ENCODE assay signal across 1 cellular context in the genomic region with DNA sequence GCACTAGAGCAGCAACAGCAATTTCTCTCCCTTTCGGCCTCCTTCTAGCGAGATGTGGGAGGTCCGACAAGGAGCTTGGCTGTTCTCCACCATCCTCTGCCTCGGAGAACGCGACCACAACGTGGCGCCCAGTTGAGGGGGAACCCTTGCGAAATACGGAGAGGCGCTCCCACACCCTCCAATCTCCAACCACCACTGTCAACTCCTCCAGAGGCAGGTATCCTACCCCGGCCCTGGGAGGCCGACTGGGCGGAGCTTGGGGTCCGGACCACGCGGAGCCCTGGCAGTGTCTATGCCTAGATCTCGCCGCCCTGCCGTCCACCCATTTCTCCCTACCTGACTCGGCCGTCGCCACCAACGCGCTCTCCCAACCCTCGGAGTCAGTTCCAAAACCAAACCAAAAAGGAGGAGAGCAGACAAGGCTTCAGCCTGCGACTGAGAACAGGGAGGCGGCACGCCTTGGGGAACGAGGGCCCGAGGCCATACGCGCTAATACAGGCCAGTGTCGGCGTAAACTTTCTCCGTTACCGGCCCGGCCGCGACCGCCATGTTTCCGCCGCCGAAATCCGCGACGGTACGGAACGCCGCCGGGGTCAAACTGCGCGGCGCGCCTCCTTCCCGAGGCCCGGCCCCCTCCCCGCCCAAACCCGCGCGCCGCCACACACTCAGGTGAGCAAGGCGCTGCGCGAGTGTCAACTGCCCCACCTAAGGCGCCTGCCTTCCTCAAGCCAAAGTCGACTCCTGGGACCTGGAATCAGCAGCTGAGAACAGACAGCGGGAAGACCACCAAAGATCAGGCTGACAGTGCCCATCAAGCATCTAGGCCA.
A peak's percentile ranks its signal among the peaks of the same experiment; 100 is the strongest.
TF ChIP-seq lines count a peak whose summit lies in the region.

A gene with protein sequence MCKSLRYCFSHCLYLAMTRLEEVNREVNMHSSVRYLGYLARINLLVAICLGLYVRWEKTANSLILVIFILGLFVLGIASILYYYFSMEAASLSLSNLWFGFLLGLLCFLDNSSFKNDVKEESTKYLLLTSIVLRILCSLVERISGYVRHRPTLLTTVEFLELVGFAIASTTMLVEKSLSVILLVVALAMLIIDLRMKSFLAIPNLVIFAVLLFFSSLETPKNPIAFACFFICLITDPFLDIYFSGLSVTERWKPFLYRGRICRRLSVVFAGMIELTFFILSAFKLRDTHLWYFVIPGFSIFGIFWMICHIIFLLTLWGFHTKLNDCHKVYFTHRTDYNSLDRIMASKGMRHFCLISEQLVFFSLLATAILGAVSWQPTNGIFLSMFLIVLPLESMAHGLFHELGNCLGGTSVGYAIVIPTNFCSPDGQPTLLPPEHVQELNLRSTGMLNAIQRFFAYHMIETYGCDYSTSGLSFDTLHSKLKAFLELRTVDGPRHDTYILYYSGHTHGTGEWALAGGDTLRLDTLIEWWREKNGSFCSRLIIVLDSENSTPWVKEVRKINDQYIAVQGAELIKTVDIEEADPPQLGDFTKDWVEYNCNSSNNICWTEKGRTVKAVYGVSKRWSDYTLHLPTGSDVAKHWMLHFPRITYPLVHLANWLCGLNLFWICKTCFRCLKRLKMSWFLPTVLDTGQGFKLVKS (minus strand): TSS at position 570 of the 827 bp plus-strand sequence. CDS start 5,568 bp downstream, outside the sequence.

TF ChIP-seq in K562, 482 proteins besides CTCF, POLR2A, EP300 and RAD21 (continued from another document and continues in another):
- TF ChIP-seq, protein P1, sequence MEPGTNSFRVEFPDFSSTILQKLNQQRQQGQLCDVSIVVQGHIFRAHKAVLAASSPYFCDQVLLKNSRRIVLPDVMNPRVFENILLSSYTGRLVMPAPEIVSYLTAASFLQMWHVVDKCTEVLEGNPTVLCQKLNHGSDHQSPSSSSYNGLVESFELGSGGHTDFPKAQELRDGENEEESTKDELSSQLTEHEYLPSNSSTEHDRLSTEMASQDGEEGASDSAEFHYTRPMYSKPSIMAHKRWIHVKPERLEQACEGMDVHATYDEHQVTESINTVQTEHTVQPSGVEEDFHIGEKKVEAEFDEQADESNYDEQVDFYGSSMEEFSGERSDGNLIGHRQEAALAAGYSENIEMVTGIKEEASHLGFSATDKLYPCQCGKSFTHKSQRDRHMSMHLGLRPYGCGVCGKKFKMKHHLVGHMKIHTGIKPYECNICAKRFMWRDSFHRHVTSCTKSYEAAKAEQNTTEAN (CRISPR knock-in tag; IDR thresholded peaks at IDR 0.05), result peak; percentile 93
- TF ChIP-seq NCOA4 (IDR thresholded peaks at IDR 0.05; ENCODE audit: partially characterized antibody) (no peak), ZBTB17 (CRISPR knock-in tag; IDR thresholded peaks at IDR 0.05) (peak; percentile 84), MBD2 (IDR thresholded peaks at IDR 0.05; ENCODE audit: borderline replicate concordance, low read depth) (peak; percentile 41; the same call in 1 of the 2 replicates), ZNF41 (CRISPR knock-in tag; conservative IDR thresholded peaks at IDR 0.05) (peak; percentile 62; the same call in 1 of the 2 replicates), MCM7 (IDR thresholded peaks at IDR 0.05) (no peak), EWSR1 (IDR thresholded peaks at IDR 0.05; ENCODE audit: borderline replicate concordance, low read depth, partially characterized antibody) (no peak), SAP30 (IDR thresholded peaks at IDR 0.05; ENCODE audit: borderline replicate concordance, insufficient read depth, low read depth, low read length, poor library complexity, severe bottlenecking) (peak; percentile 57), KAT7 (CRISPR knock-in tag; IDR thresholded peaks at IDR 0.05; ENCODE audit: borderline replicate concordance) (peak; percentile 100), RCOR1 (IDR thresholded peaks at IDR 0.05; ENCODE audit: borderline replicate concordance in 1 of 2, low read depth in 2 of 2, low read length in 2 of 2) (peak; percentile 62 to 73; a peak in 3 of 4 replicates), PRPF4 (IDR thresholded peaks at IDR 0.05; ENCODE audit: insufficient read depth, low read depth, low read length, poor library complexity, severe bottlenecking) (peak; percentile 48), NUFIP1 (IDR thresholded peaks at IDR 0.05; ENCODE audit: partially characterized antibody) (no peak), MCM2 (IDR thresholded peaks at IDR 0.05; ENCODE audit: low read depth) (no peak), ETV5 (CRISPR knock-in tag; IDR thresholded peaks at IDR 0.05; ENCODE audit: low read depth) (peak; percentile 69; the same call in 1 of the 2 replicates), PURB (CRISPR knock-in tag; IDR thresholded peaks at IDR 0.05; ENCODE audit: low read depth) (no peak), FOXK1 (CRISPR knock-in tag; IDR thresholded peaks at IDR 0.05; ENCODE audit: borderline replicate concordance) (peak; percentile 99), RBM15 (IDR thresholded peaks at IDR 0.05; ENCODE audit: insufficient read depth, low read length) (no peak), POLR2G (IDR thresholded peaks at IDR 0.05; ENCODE audit: low read depth, low read length) (peak; percentile 99), CREB1 (IDR thresholded peaks at IDR 0.05) (peak; percentile 64), CREB1 (CRISPR knock-in tag; IDR thresholded peaks at IDR 0.05) (peak; percentile 61; the same call in 1 of the 2 replicates), NFIC (IDR thresholded peaks at IDR 0.05) (peak; percentile 92)
- TF ChIP-seq, protein P2, sequence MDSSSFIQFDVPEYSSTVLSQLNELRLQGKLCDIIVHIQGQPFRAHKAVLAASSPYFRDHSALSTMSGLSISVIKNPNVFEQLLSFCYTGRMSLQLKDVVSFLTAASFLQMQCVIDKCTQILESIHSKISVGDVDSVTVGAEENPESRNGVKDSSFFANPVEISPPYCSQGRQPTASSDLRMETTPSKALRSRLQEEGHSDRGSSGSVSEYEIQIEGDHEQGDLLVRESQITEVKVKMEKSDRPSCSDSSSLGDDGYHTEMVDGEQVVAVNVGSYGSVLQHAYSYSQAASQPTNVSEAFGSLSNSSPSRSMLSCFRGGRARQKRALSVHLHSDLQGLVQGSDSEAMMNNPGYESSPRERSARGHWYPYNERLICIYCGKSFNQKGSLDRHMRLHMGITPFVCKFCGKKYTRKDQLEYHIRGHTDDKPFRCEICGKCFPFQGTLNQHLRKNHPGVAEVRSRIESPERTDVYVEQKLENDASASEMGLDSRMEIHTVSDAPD (CRISPR knock-in tag; IDR thresholded peaks at IDR 0.05), result no peak
- TF ChIP-seq, protein P3, sequence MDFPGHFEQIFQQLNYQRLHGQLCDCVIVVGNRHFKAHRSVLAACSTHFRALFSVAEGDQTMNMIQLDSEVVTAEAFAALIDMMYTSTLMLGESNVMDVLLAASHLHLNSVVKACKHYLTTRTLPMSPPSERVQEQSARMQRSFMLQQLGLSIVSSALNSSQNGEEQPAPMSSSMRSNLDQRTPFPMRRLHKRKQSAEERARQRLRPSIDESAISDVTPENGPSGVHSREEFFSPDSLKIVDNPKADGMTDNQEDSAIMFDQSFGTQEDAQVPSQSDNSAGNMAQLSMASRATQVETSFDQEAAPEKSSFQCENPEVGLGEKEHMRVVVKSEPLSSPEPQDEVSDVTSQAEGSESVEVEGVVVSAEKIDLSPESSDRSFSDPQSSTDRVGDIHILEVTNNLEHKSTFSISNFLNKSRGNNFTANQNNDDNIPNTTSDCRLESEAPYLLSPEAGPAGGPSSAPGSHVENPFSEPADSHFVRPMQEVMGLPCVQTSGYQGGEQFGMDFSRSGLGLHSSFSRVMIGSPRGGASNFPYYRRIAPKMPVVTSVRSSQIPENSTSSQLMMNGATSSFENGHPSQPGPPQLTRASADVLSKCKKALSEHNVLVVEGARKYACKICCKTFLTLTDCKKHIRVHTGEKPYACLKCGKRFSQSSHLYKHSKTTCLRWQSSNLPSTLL (IDR thresholded peaks at IDR 0.05), result peak; percentile 90
- TF ChIP-seq, protein P4, sequence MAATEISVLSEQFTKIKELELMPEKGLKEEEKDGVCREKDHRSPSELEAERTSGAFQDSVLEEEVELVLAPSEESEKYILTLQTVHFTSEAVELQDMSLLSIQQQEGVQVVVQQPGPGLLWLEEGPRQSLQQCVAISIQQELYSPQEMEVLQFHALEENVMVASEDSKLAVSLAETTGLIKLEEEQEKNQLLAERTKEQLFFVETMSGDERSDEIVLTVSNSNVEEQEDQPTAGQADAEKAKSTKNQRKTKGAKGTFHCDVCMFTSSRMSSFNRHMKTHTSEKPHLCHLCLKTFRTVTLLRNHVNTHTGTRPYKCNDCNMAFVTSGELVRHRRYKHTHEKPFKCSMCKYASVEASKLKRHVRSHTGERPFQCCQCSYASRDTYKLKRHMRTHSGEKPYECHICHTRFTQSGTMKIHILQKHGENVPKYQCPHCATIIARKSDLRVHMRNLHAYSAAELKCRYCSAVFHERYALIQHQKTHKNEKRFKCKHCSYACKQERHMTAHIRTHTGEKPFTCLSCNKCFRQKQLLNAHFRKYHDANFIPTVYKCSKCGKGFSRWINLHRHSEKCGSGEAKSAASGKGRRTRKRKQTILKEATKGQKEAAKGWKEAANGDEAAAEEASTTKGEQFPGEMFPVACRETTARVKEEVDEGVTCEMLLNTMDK (IDR thresholded peaks at IDR 0.05; ENCODE audit: borderline replicate concordance, insufficient read depth, low read depth, low read length, poor library complexity, severe bottlenecking), result peak; percentile 60
- TF ChIP-seq, protein P5, sequence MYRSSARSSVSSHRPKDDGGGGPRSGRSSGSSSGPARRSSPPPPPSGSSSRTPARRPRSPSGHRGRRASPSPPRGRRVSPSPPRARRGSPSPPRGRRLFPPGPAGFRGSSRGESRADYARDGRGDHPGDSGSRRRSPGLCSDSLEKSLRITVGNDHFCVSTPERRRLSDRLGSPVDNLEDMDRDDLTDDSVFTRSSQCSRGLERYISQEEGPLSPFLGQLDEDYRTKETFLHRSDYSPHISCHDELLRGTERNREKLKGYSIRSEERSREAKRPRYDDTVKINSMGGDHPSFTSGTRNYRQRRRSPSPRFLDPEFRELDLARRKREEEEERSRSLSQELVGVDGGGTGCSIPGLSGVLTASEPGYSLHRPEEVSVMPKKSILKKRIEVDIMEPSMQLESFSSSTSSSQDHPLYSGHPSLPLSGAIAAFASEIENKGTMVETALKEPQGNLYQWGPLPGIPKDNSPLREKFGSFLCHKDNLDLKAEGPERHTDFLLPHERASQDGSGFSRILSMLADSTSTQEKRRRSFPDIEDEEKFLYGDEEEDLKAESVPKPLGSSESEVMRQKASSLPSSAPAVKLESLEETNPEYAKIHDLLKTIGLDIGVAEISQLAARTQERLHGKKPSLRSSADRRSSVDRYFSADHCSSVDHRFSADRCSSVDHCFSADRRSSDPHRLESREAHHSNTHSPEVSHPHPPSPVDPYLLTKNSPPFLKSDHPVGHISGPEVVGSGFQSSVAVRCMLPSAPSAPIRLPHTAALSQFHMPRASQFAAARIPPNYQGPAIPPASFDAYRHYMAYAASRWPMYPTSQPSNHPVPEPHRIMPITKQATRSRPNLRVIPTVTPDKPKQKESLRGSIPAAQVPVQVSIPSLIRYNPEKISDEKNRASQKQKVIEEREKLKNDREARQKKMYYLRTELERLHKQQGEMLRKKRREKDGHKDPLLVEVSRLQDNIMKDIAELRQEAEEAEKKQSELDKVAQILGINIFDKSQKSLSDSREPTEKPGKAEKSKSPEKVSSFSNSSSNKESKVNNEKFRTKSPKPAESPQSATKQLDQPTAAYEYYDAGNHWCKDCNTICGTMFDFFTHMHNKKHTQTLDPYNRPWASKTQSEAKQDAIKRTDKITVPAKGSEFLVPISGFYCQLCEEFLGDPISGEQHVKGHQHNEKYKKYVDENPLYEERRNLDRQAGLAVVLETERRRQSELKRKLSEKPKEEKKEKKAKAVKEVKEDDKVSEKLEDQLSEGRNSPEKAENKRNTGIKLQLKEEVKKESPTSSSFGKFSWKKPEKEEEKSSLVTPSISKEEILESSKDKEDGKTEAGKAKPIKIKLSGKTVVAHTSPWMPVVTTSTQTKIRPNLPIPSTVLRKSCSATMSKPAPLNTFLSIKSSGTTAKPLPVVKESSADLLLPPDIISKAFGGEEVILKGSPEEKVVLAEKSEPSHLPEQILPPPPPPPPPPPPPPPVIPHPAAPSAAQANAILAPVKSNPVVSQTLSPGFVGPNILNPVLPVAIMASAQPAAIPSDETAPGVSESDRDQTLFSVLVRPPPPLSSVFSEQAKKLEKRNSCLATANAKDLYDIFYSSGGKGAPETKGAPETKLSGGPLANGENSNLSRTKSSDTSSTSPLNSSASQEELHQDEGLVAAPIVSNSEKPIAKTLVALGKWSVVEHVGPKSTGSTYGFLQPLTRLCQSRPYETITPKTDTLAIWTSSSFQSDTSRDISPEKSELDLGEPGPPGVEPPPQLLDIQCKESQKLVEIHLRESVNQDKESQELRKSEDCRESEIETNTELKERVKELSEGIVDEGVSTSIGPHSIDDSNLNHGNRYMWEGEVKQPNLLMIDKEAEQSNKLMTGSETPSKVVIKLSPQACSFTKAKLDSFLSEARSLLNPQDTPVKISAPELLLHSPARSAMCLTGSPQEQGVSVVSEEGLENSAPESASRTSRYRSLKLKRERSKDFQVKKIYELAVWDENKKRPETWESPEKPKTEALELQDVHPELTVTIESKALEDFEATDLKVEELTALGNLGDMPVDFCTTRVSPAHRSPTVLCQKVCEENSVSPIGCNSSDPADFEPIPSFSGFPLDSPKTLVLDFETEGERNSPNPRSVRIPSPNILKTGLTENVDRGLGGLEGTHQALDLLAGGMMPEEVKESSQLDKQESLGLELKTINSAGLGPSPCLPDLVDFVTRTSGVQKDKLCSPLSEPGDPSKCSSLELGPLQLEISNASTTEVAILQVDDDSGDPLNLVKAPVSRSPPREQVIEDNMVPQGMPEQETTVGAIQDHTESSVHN (IDR thresholded peaks at IDR 0.05; ENCODE audit: borderline replicate concordance in 1 of 2, low read depth in 1 of 2), result no peak
- TF ChIP-seq, protein P6, sequence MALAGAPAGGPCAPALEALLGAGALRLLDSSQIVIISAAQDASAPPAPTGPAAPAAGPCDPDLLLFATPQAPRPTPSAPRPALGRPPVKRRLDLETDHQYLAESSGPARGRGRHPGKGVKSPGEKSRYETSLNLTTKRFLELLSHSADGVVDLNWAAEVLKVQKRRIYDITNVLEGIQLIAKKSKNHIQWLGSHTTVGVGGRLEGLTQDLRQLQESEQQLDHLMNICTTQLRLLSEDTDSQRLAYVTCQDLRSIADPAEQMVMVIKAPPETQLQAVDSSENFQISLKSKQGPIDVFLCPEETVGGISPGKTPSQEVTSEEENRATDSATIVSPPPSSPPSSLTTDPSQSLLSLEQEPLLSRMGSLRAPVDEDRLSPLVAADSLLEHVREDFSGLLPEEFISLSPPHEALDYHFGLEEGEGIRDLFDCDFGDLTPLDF (CRISPR knock-in tag; IDR thresholded peaks at IDR 0.05), result peak; percentile 92
- TF ChIP-seq, protein P7, sequence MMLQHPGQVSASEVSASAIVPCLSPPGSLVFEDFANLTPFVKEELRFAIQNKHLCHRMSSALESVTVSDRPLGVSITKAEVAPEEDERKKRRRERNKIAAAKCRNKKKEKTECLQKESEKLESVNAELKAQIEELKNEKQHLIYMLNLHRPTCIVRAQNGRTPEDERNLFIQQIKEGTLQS (IDR thresholded peaks at IDR 0.05), result peak; percentile 33
- TF ChIP-seq, protein P7 (CRISPR knock-in tag; conservative IDR thresholded peaks at IDR 0.05), result peak; percentile 88
- TF ChIP-seq, protein P8, sequence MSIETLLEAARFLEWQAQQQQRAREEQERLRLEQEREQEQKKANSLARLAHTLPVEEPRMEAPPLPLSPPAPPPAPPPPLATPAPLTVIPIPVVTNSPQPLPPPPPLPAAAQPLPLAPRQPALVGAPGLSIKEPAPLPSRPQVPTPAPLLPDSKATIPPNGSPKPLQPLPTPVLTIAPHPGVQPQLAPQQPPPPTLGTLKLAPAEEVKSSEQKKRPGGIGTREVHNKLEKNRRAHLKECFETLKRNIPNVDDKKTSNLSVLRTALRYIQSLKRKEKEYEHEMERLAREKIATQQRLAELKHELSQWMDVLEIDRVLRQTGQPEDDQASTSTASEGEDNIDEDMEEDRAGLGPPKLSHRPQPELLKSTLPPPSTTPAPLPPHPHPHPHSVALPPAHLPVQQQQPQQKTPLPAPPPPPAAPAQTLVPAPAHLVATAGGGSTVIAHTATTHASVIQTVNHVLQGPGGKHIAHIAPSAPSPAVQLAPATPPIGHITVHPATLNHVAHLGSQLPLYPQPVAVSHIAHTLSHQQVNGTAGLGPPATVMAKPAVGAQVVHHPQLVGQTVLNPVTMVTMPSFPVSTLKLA (conservative IDR thresholded peaks at IDR 0.05), result peak; percentile 89 to 94
